ENCODE assay signal across 18 cellular contexts in genomic region chr4:1839306-1839705, GRCh38. TPM values are rescaled to one million over a fixed set of nuclear protein-coding genes. Genes with fewer than 3 reads are reported as not detected.
"Had no signal": no experiment of that assay in that cellular context is flagged by ENCODE, and none has a peak within 500 bp of the region (broad histone marks: within the 10 kb centered on the region; RNA-seq: fewer than 3 reads in every experiment).

No MANE protein-coding gene starts in this region.

- DNase-seq: activated naive CD8-positive, alpha-beta T cell treated with anti-CD3 and anti-CD28 coated beads for 36 hours; amygdala; effector memory CD8-positive, alpha-beta T cell; left ventricle myocardium inferior; mesenchymal stem cell; occipital lobe; stimulated activated CD4-positive, alpha-beta T cell treated with anti-CD3 and anti-CD28 coated beads, Interleukin-4, amount 100 ng/mL, for 24 hours; stimulated activated naive CD8-positive, alpha-beta T cell treated with anti-CD3 and anti-CD28 coated beads, Interleukin-15, Interleukin-2, amounts not matched to agents 100 U/mL and 50 U/mL, for 24 hours; T-cell; T-helper 9 cell had no signal

- H3K27ac Mint-ChIP-seq: activated naive CD8-positive, alpha-beta T cell treated with anti-CD3 and anti-CD28 coated beads for 36 hours; activated T-helper 1 cell treated with anti-CD3 and anti-CD28 coated beads, Interleukin-12 subunit alpha, Interleukin-12 subunit beta, Interleukin-2, Interleukin-4 antibody, amounts not matched to agents 30 ng/mL and 10 ng/mL and 1 ng/mL, durations not matched to agents 14 hours and 24 hours and 36 hours; dendritic cell treated with granulocyte-macrophage colony-stimulating factor and Interleukin-4, amounts not matched to agents 40 ng/mL and 50 ng/mL, for 4 days; nephron; T-cell had no signal

- H3K27ac ChIP-seq: epithelial cell of prostate, gastroesophageal sphincter, left ventricle myocardium inferior had no signal

- H3K27me3 Mint-ChIP-seq: activated naive CD8-positive, alpha-beta T cell treated with anti-CD3 and anti-CD28 coated beads for 36 hours; brain; dendritic cell treated with granulocyte-macrophage colony-stimulating factor and Interleukin-4, amounts not matched to agents 40 ng/mL and 50 ng/mL, for 4 days; effector memory CD8-positive, alpha-beta T cell; T-cell had no signal

- H3K4me1 Mint-ChIP-seq: brain had no signal

- H3K9me3 Mint-ChIP-seq: activated naive CD8-positive, alpha-beta T cell treated with anti-CD3 and anti-CD28 coated beads for 36 hours; activated T-helper 1 cell treated with anti-CD3 and anti-CD28 coated beads, Interleukin-12 subunit alpha, Interleukin-12 subunit beta, Interleukin-2, Interleukin-4 antibody, amounts not matched to agents 30 ng/mL and 10 ng/mL and 1 ng/mL, durations not matched to agents 14 hours and 24 hours and 36 hours; brain; dendritic cell treated with granulocyte-macrophage colony-stimulating factor and Interleukin-4, amounts not matched to agents 40 ng/mL and 50 ng/mL, for 4 days; effector memory CD8-positive, alpha-beta T cell; nephron; T-cell had no signal

- H3K27me3 ChIP-seq: gastroesophageal sphincter had no signal

- FAIRE-seq: keratinocyte, urothelium cell line had no signal

- H3K9me3 ChIP-seq: gastroesophageal sphincter, left ventricle myocardium inferior had no signal

- ATAC-seq: effector memory CD8-positive, alpha-beta T cell; gastroesophageal sphincter; stimulated activated naive CD8-positive, alpha-beta T cell treated with anti-CD3 and anti-CD28 coated beads, Interleukin-15, Interleukin-2, amounts not matched to agents 100 U/mL and 50 U/mL, for 24 hours; T-cell had no signal

- H3K4me3 ChIP-seq: gastroesophageal sphincter, left ventricle myocardium inferior had no signal

- H3K4me3 Mint-ChIP-seq: activated naive CD8-positive, alpha-beta T cell treated with anti-CD3 and anti-CD28 coated beads for 36 hours; activated T-helper 1 cell treated with anti-CD3 and anti-CD28 coated beads, Interleukin-12 subunit alpha, Interleukin-12 subunit beta, Interleukin-2, Interleukin-4 antibody, amounts not matched to agents 30 ng/mL and 10 ng/mL and 1 ng/mL, durations not matched to agents 14 hours and 24 hours and 36 hours; brain; dendritic cell treated with granulocyte-macrophage colony-stimulating factor and Interleukin-4, amounts not matched to agents 40 ng/mL and 50 ng/mL, for 4 days; effector memory CD8-positive, alpha-beta T cell; nephron; T-cell had no signal

RNA-seq across cellular contexts. Expression of gene FGFR3, which starts 46.2 kb away (rescaled TPM):
- total RNA-seq: activated naive CD8-positive, alpha-beta T cell treated with anti-CD3 and anti-CD28 coated beads for 36 hours had no signal
